In the genomic region with DNA sequence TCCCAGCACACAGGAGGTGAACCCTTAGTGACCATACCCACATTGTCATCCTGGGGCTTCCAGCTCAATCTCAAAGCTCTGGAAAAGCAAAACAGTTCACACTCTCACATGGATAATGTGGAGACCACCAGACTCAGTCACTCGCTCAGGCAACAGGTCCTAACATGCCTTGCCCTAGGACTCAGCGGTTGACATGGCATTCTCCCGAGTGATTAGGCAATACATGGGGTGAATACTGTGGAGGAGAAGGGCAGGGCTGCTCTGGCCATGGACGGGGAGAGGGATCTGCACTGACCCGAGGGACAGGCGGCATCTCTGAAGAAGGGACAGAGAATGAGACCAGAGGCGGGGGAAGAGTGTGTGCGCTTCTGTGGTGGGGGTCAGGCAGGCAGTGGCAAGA, we compare ENCODE assay signal across 13 cellular contexts. TPM values are rescaled to one million over a fixed set of nuclear protein-coding genes. Genes with fewer than 3 reads are reported as not detected.
DNase-seq lines count a peak whose midpoint lies in the region; ATAC-seq and TF ChIP-seq lines count a peak whose summit lies in the region.
"Had no signal": no experiment of that assay in that cellular context is flagged by ENCODE, and none has a peak within 500 bp of the region (broad histone marks: within the 10 kb centered on the region; RNA-seq: fewer than 3 reads in every experiment).

No MANE protein-coding gene starts in this region.

- no peaks in the 10 kb centered on the region for H3K9me3 Mint-ChIP-seq in activated CD4-positive, alpha-beta T cell treated with anti-CD3 and anti-CD28 coated beads for 36 hours (ENCODE audit: low read depth)
- no peaks in the 10 kb centered on the region for H3K9me3 Mint-ChIP-seq in activated CD8-positive, alpha-beta T cell treated with anti-CD3 and anti-CD28 coated beads for 36 hours

- intact Hi-C loops in activated CD4-positive, alpha-beta T cell treated with anti-CD3 and anti-CD28 coated beads for 36 hours (cut with DNase I, micrococcal nuclease), result no loop called here
- intact Hi-C loops in activated CD8-positive, alpha-beta T cell treated with anti-CD3 and anti-CD28 coated beads for 36 hours (cut with micrococcal nuclease), result no loop called here

- no peaks in the 10 kb centered on the region for H3K27me3 Mint-ChIP-seq in activated CD4-positive, alpha-beta T cell treated with anti-CD3 and anti-CD28 coated beads for 36 hours
- no peaks in the 10 kb centered on the region for H3K27me3 Mint-ChIP-seq in activated CD8-positive, alpha-beta T cell treated with anti-CD3 and anti-CD28 coated beads for 36 hours

- POLR2A ChIA-PET in activated CD4-positive, alpha-beta T cell treated with anti-CD3 and anti-CD28 coated beads for 36 hours (lab: Charles Lee), result no interaction called here
- POLR2A ChIA-PET in activated CD8-positive, alpha-beta T cell treated with anti-CD3 and anti-CD28 coated beads for 36 hours (lab: Charles Lee), result no interaction called here

- no peak overlapping the region for H3K4me3 ChIP-seq in skin epidermis

- H3K27ac Mint-ChIP-seq in activated CD4-positive, alpha-beta T cell treated with anti-CD3 and anti-CD28 coated beads for 36 hours, result peak overlapping the region; percentile 38
- peak overlapping the region; percentile 65 for H3K27ac Mint-ChIP-seq in activated CD8-positive, alpha-beta T cell treated with anti-CD3 and anti-CD28 coated beads for 36 hours

- peaks cover 59% of the 10 kb centered on the region for H3K4me1 Mint-ChIP-seq in activated CD4-positive, alpha-beta T cell treated with anti-CD3 and anti-CD28 coated beads for 36 hours
- H3K4me1 Mint-ChIP-seq in activated CD8-positive, alpha-beta T cell treated with anti-CD3 and anti-CD28 coated beads for 36 hours (ENCODE audit: low read depth), result peaks cover 76% of the 10 kb centered on the region

- CTCF ChIA-PET in activated CD4-positive, alpha-beta T cell treated with anti-CD3 and anti-CD28 coated beads for 36 hours (lab: Charles Lee), result interaction anchor here (1.1 kb wide), 1 partner anchor 17 kb away, joined by 5 read pairs; no protein-coding TSS in a partner anchor
- CTCF ChIA-PET in activated CD8-positive, alpha-beta T cell treated with anti-CD3 and anti-CD28 coated beads for 36 hours (lab: Charles Lee), result no interaction called here

- H3K36me3 Mint-ChIP-seq in activated CD4-positive, alpha-beta T cell treated with anti-CD3 and anti-CD28 coated beads for 36 hours (ENCODE audit: low read depth), result peaks cover 9% of the 10 kb centered on the region
- peaks cover 12% of the 10 kb centered on the region for H3K36me3 Mint-ChIP-seq in activated CD8-positive, alpha-beta T cell treated with anti-CD3 and anti-CD28 coated beads for 36 hours (ENCODE audit: low read depth)

- peak overlapping the region in 11 of 21 experiments; percentile 2 to 71 (median 32) for H3K27ac ChIP-seq in skin epidermis

- no peak for ATAC-seq in activated CD4-positive, alpha-beta T cell treated with anti-CD3 and anti-CD28 coated beads for 36 hours
- ATAC-seq in activated CD8-positive, alpha-beta T cell treated with anti-CD3 and anti-CD28 coated beads for 36 hours, result no peak
- ATAC-seq: HCT116 had no signal

- H3K4me3 Mint-ChIP-seq in activated CD4-positive, alpha-beta T cell treated with anti-CD3 and anti-CD28 coated beads for 36 hours, result no peak overlapping the region
- H3K4me3 Mint-ChIP-seq in activated CD8-positive, alpha-beta T cell treated with anti-CD3 and anti-CD28 coated beads for 36 hours, result no peak overlapping the region

- TF ChIP-seq CTCF in activated CD8-positive, alpha-beta T cell treated with anti-CD3 and anti-CD28 coated beads for 36 hours (IDR thresholded peaks at IDR 0.05), result no peak

- DNase-seq in activated CD4-positive, alpha-beta T cell treated with anti-CD3 and anti-CD28 coated beads for 36 hours, result no peak
- DNase-seq in activated CD4-positive, alpha-beta T cell treated with anti-CD3 and anti-CD28 coated beads for 1 hour, result no peak
- no peak for DNase-seq in activated CD8-positive, alpha-beta T cell treated with anti-CD3 and anti-CD28 coated beads for 36 hours
- DNase-seq in fibroblast of gingiva (ENCODE audit: low read depth), result peak; percentile 33
- no peak for DNase-seq in activated effector memory CD4-positive, alpha-beta T cell treated with Interleukin-2 at 50 U/mL for 16 hours
- no peak for DNase-seq in stimulated activated CD4-positive, alpha-beta T cell treated with anti-CD3 and anti-CD28 coated beads, Interleukin-2, amount 100 ng/mL, for 24 hours
- no peak for DNase-seq in activated CD4-positive, alpha-beta T cell treated with anti-CD3 and anti-CD28 coated beads for 4 hours
- DNase-seq: NCI-H1417; NK-92 treated with Interleukin-12 subunit alpha and Interleukin-12 subunit beta, amount 100 ng/mL, for 24 hours; stimulated activated CD4-positive, alpha-beta T cell treated with anti-CD3 and anti-CD28 coated beads, Interleukin-4, amount 100 ng/mL, for 24 hours had no signal

RNA-seq across cellular contexts. Expression of gene EPHX3, which starts 44.4 kb away (rescaled TPM):
- under 1 TPM in 1 of 2 experiments, not detected in 1; 0.09 TPM for total RNA-seq in activated CD4-positive, alpha-beta T cell treated with anti-CD3 and anti-CD28 coated beads for 36 hours
- total RNA-seq in activated CD8-positive, alpha-beta T cell treated with anti-CD3 and anti-CD28 coated beads for 36 hours, result not detected
- total RNA-seq: temporal lobe had no signal

RNA-seq across cellular contexts. Expression of gene BRD4, which starts 55.7 kb away (rescaled TPM):
- total RNA-seq in activated CD4-positive, alpha-beta T cell treated with anti-CD3 and anti-CD28 coated beads for 36 hours, result 100 to 1,000 TPM; 106 to 126 TPM
- 10 to 100 TPM; 94.3 to 99.6 TPM for total RNA-seq in activated CD8-positive, alpha-beta T cell treated with anti-CD3 and anti-CD28 coated beads for 36 hours
